Comparison of ENCODE assay signal across 25 cellular contexts in genomic region chr7:73918926-73919693, GRCh38. TPM values are rescaled to one million over a fixed set of nuclear protein-coding genes. Genes with fewer than 3 reads are reported as not detected.
A peak's percentile ranks its signal among the peaks of the same experiment; 100 is the strongest.
DNase-seq lines count a peak whose midpoint lies in the region; ATAC-seq, FAIRE-seq and TF ChIP-seq lines count a peak whose summit lies in the region.
"Had no signal": no experiment of that assay in that cellular context is flagged by ENCODE, and none has a peak within 500 bp of the region (broad histone marks: within the 10 kb centered on the region; RNA-seq: fewer than 3 reads in every experiment).

No MANE protein-coding gene starts in this region.

- H3K4me1 ChIP-seq in K562 (replicated peaks in 1 of 2; ENCODE audit: control insufficient read depth in 2 of 2, insufficient read depth in 2 of 2, low read length in 2 of 2) (peaks cover 0 to 10% of the 10 kb centered on the region in 2 experiments; a peak in 2 of 5 replicates), suprapubic skin (peaks cover 17% of the 10 kb centered on the region), GM23248 (ENCODE audit: insufficient read depth) (no peaks in the 10 kb centered on the region), OCI-LY7 (ENCODE audit: insufficient read depth, low read length, poor library complexity, severe bottlenecking) (no peaks in the 10 kb centered on the region)
- H3K4me1 ChIP-seq: upper lobe of right lung had no signal

- no peaks in the 10 kb centered on the region for H3K36me3 ChIP-seq in K562 (ENCODE audit: control insufficient read depth, insufficient read depth, low read length)
- H3K36me3 ChIP-seq in suprapubic skin, result no peaks in the 10 kb centered on the region
- H3K36me3 ChIP-seq in GM23248 (ENCODE audit: low read depth), result no peaks in the 10 kb centered on the region
- no peaks in the 10 kb centered on the region for H3K36me3 ChIP-seq in OCI-LY7 (ENCODE audit: insufficient read depth, low read length)
- H3K36me3 ChIP-seq: upper lobe of right lung had no signal

- peak; percentile 44 for DNase-seq in activated effector memory CD4-positive, alpha-beta T cell treated with anti-CD3 and anti-CD28 coated beads, Interleukin-2, amount 50 U/mL, for 16 hours
- no peak for DNase-seq in activated effector memory CD4-positive, alpha-beta T cell treated with Interleukin-2 at 50 U/mL for 16 hours
- peak in 3 of 4 experiments; percentile 12 to 25 (median 16) for DNase-seq in K562 (ENCODE audit: extremely low read depth in 1 of 4, low spot score in 3 of 4)
- peak; percentile 45 for DNase-seq in left kidney (ENCODE audit: low read depth, low spot score)
- peak; percentile 34 to 64 for DNase-seq in suprapubic skin (ENCODE audit: low spot score in 2 of 2)
- DNase-seq in GM23248, result no peak
- no peak for DNase-seq in OCI-LY7 (ENCODE audit: low spot score)
- DNase-seq: activated CD4-positive, alpha-beta T cell treated with anti-CD3 and anti-CD28 coated beads for 1 hour; activated gamma-delta T cell; amniotic stem cell; CD4-positive, CD25-positive, alpha-beta regulatory T cell; DMS53; effector memory CD8-positive, alpha-beta T cell; GOT3; kidney glomerular epithelial cell; NCI-H2029 treated with DMSO at 0.1 percent for 48 hours; NCI-H774; stimulated activated CD4-positive, alpha-beta T cell treated with anti-CD3 and anti-CD28 coated beads, Interleukin-15, amount 100 ng/mL, for 24 hours; stimulated activated naive CD4-positive, alpha-beta T cell; T-helper 9 cell; upper lobe of right lung had no signal

- CTCF ChIA-PET in K562 (lab: Yijun Ruan, JAX; ENCODE audit: low intra/inter-chr PET ratio), result no interaction called here
- CTCF ChIA-PET in OCI-LY7 (lab: Charles Lee; ENCODE audit: unreplicated experiment), result no interaction called here

- no peak for FAIRE-seq in K562 (lab: Jason Lieb, UNC)
- FAIRE-seq: GM18507, RCC 7860 had no signal

- H3K9me2 ChIP-seq in GM23248 (ENCODE audit: insufficient read depth), result no peaks in the 10 kb centered on the region
- no peaks in the 10 kb centered on the region for H3K9me2 ChIP-seq in OCI-LY7 (ENCODE audit: insufficient read depth, low read length)

- H3K4me2 ChIP-seq in K562 (ENCODE audit: insufficient read depth, low read length) (no peak overlapping the region), GM23248 (ENCODE audit: unreplicated experiment) (no peak overlapping the region), OCI-LY7 (ENCODE audit: low read length) (no peak overlapping the region)

- BruUV-seq in K562 (replicated peaks; lab: Mats Ljungman, UMichigan) (no TSS peak), OCI-LY7 (replicated peaks; lab: Mats Ljungman, UMichigan) (no TSS peak)

- TF ChIP-seq EP300 in K562 (IDR thresholded peaks at IDR 0.05; ENCODE audit: low read length) (no peak), suprapubic skin (IDR thresholded peaks at IDR 0.05) (no peak)

- H3K79me2 ChIP-seq in K562 (ENCODE audit: control insufficient read depth, insufficient read depth, low read length) (no peaks in the 10 kb centered on the region), GM23248 (ENCODE audit: insufficient read depth) (no peaks in the 10 kb centered on the region), OCI-LY7 (ENCODE audit: insufficient read depth, low read depth, low read length) (no peaks in the 10 kb centered on the region)

- H3K27me3 ChIP-seq in K562 (ENCODE audit: control insufficient read depth in 2 of 2, insufficient read depth in 2 of 2, low read length in 2 of 2), result peaks cover 30 to 77% of the 10 kb centered on the region in 2 experiments; a peak in 4 of 5 replicates
- no peaks in the 10 kb centered on the region for H3K27me3 ChIP-seq in suprapubic skin
- H3K27me3 ChIP-seq in GM23248 (replicated peaks; ENCODE audit: insufficient read depth), result no peaks in the 10 kb centered on the region
- H3K27me3 ChIP-seq: upper lobe of right lung had no signal

- H3K9me3 ChIP-seq in K562 (replicated peaks; ENCODE audit: control insufficient read depth, insufficient read depth, low read depth, low read length) (no peaks in the 10 kb centered on the region), suprapubic skin (no peaks in the 10 kb centered on the region), GM23248 (ENCODE audit: low read depth) (no peaks in the 10 kb centered on the region), OCI-LY7 (ENCODE audit: low read length) (no peaks in the 10 kb centered on the region)
- H3K9me3 ChIP-seq: upper lobe of right lung had no signal

- POLR2A ChIA-PET in K562 (lab: Yijun Ruan, JAX) (no interaction called here), OCI-LY7 (lab: Charles Lee) (interaction anchor here (0.7 kb wide), 1 partner anchor 13 kb away, joined by 3 read pairs; no protein-coding TSS in a partner anchor)

- H2AFZ ChIP-seq in K562 (ENCODE audit: low read depth, low read length) (no peak overlapping the region), GM23248 (no peak overlapping the region), OCI-LY7 (ENCODE audit: low read length) (no peak overlapping the region)

- H3K4me3 ChIP-seq in K562, result no peak overlapping the region
- H3K4me3 ChIP-seq in suprapubic skin, result no peak overlapping the region
- H3K4me3 ChIP-seq in GM23248, result no peak overlapping the region
- no peak overlapping the region for H3K4me3 ChIP-seq in OCI-LY7 (ENCODE audit: low read depth, low read length, poor library complexity, severe bottlenecking)
- H3K4me3 ChIP-seq: SK-N-MC, upper lobe of right lung had no signal

- ATAC-seq in K562 (no peak; the same call in 2 of the 3 replicates), HG03571 (IDR thresholded peaks at IDR 0.05; ENCODE audit: unreplicated experiment) (no peak)
- ATAC-seq: effector memory CD8-positive, alpha-beta T cell had no signal

- 9% methylated on average over 18 of the region's 18 CpGs for WGBS in K562 (ENCODE audit: insufficient coverage, low coverage, missing lambda C conversion rate)
- 70% methylated on average over 17 of the region's 18 CpGs for WGBS in suprapubic skin
- 61 to 62% methylated on average over 18 of the region's 18 CpGs for WGBS in GM23248 (ENCODE audit: low coverage in 1 of 2, low lambda C conversion rate in 2 of 2, missing lambda C conversion rate in 2 of 2), 2 experiments

- H3K9ac ChIP-seq in K562 (ENCODE audit: insufficient read depth in 1 of 2, low read depth in 2 of 2, low read length in 2 of 2) (peak overlapping the region in 1 of 2 experiments; percentile 55; a peak in 1 of 4 replicates), GM23248 (no peak overlapping the region)

- no peak for TF ChIP-seq POLR2A in K562 (conservative IDR thresholded peaks at IDR 0.05)
- TF ChIP-seq POLR2A in suprapubic skin (IDR thresholded peaks at IDR 0.05), result no peak

- no peaks in the 10 kb centered on the region for H3F3A ChIP-seq in GM23248 (ENCODE audit: insufficient read depth)

- H3K27ac ChIP-seq in K562 (ENCODE audit: extremely low read depth, low read depth, low read length) (no peak overlapping the region), suprapubic skin (no peak overlapping the region), GM23248 (no peak overlapping the region), OCI-LY7 (ENCODE audit: low read depth, low read length, poor library complexity, severe bottlenecking) (no peak overlapping the region)
- H3K27ac ChIP-seq: SK-N-MC, upper lobe of right lung had no signal

- H4K20me1 ChIP-seq in K562 (replicated peaks; ENCODE audit: control insufficient read depth, insufficient read depth, low read length) (peaks cover 6% of the 10 kb centered on the region; the same call in 1 of the 2 replicates), GM23248 (ENCODE audit: insufficient read depth) (no peaks in the 10 kb centered on the region), OCI-LY7 (ENCODE audit: insufficient read depth, low read length) (no peaks in the 10 kb centered on the region)

- no peak for TF ChIP-seq CTCF in K562 (IDR thresholded peaks at IDR 0.05 in 2 of 3, conservative IDR thresholded peaks at IDR 0.05 in 1 of 3; ENCODE audit: insufficient read depth in 2 of 3, low read depth in 1 of 3, low read length in 3 of 3)
- no peak for TF ChIP-seq CTCF in suprapubic skin (IDR thresholded peaks at IDR 0.05)
- TF ChIP-seq CTCF in OCI-LY7 (conservative IDR thresholded peaks at IDR 0.05; ENCODE audit: low read length), result no peak

- no peaks in the 10 kb centered on the region for H3K9me1 ChIP-seq in K562 (ENCODE audit: control insufficient read depth, insufficient read depth, low read length)

- no peak for TF ChIP-seq RAD21 in K562 (CRISPR knock-in tag; conservative IDR thresholded peaks at IDR 0.05 in 1 of 2, IDR thresholded peaks at IDR 0.05 in 1 of 2)

- in situ Hi-C loops in K562 (cut with MboI) (no loop called here), GM23248 (cut with MboI) (no loop called here)

- intact Hi-C loops in K562 (cut with micrococcal nuclease) (no loop called here), OCI-LY7 (cut with micrococcal nuclease; ENCODE audit: unreplicated experiment) (no loop called here)

TF ChIP-seq in K562, 482 proteins besides CTCF, POLR2A, EP300 and RAD21 (continues in another document):
- TF ChIP-seq ZFP36 (IDR thresholded peaks at IDR 0.05; ENCODE audit: low read depth, low read length, partially characterized antibody) (peak; percentile 97), BCOR (IDR thresholded peaks at IDR 0.05) (peak; percentile 75), ZNF24 (IDR thresholded peaks at IDR 0.05) (peak; percentile 65)

RNA-seq across cellular contexts. Expression of gene TMEM270, which starts 58.2 kb away (rescaled TPM):
- total RNA-seq in K562 (2011; cell fraction: chromatin; rRNA removed; ENCODE audit: low replicate concordance), result not detected in 2 replicates
- total RNA-seq in K562 (2011; cell fraction: nucleolus; rRNA removed), result not detected in 2 replicates
- not detected in 2 replicates for total RNA-seq in K562 (2011; cell fraction: nucleoplasm; rRNA removed)
- total RNA-seq in K562 (2014; rRNA removed) (not detected in 2 replicates), K562 (2014; rRNA removed; fragmentation: Illumina TruSeq; extraction: Trizol) (not detected in 2 replicates), K562 (2015; rRNA removed; fragmentation: Illumina TruSeq; extraction: Trizol) (not detected in 2 replicates), K562 (2021) (not detected in 2 replicates), suprapubic skin (not detected), OCI-LY7 (2022) (not detected in 2 replicates)
- polyA plus RNA-seq in K562 (2011; rRNA removed) (not detected in 2 replicates), K562 (2014; fragmentation: Illumina TruSeq; extraction: Trizol) (not detected in 2 replicates), K562 (2014; fragmentation: Nextera tagmentation; extraction: Ambion mirVana) (not detected), K562 (2014; rRNA removed) (not detected in 2 replicates), GM23248 (2016; fragmentation: Nextera tagmentation; extraction: Ambion mirVana) (not detected in 2 replicates)
- not detected in 2 replicates for polyA plus RNA-seq in K562 (2011; cell fraction: cytosol; rRNA removed)
- polyA plus RNA-seq in K562 (2011; cell fraction: nucleus; rRNA removed), result not detected in 2 replicates
- polyA plus RNA-seq in K562 (2012), result not detected in 2 replicates
- not detected in 2 replicates for polyA minus RNA-seq in K562 (2011; rRNA and poly(A)+ RNA removed)
- polyA minus RNA-seq in K562 (2011; cell fraction: cytosol; rRNA and poly(A)+ RNA removed), result not detected in 2 replicates
- polyA minus RNA-seq in K562 (2011; cell fraction: nucleus; rRNA and poly(A)+ RNA removed), result not detected in 2 replicates
- not detected in 2 replicates for total RNA-seq in GM23248 (2014; rRNA removed; shearing (Covaris generic))
- not detected in 2 replicates for total RNA-seq in OCI-LY7 (2014; rRNA removed; shearing (Covaris generic))
- total RNA-seq: CD4-positive, CD25-positive, alpha-beta regulatory T cell; upper lobe of right lung had no signal

Comparison
In these comparisons a context has a peak if more than half of its experiments do, and no peak if none do; other contexts are left out.
1. DNase-seq: peak in activated effector memory CD4-positive, alpha-beta T cell treated with anti-CD3 and anti-CD28 coated beads, Interleukin-2, amount 50 U/mL, for 16 hours (single experiment), K562 (3 of 4), left kidney (single experiment) and suprapubic skin (2 of 2); none in activated effector memory CD4-positive, alpha-beta T cell treated with Interleukin-2 at 50 U/mL for 16 hours (single experiment), GM23248 (single experiment) and OCI-LY7 (single experiment).